ENCODE assay signal across 9 cellular contexts in genomic region chr7:111083423-111083822, GRCh38. TPM values are rescaled to one million over a fixed set of nuclear protein-coding genes. Genes with fewer than 3 reads are reported as not detected.
DNase-seq lines count a peak whose midpoint lies in the region; ATAC-seq, FAIRE-seq and TF ChIP-seq lines count a peak whose summit lies in the region.
"Had no signal": no experiment of that assay in that cellular context is flagged by ENCODE, and none has a peak within 500 bp of the region (broad histone marks: within the 10 kb centered on the region; RNA-seq: fewer than 3 reads in every experiment).

No MANE protein-coding gene starts in this region.

- H3K27ac ChIP-seq in brain microvascular endothelial cell = peak overlapping the region; percentile 76
- H3K27ac ChIP-seq: parathyroid adenoma had no signal

- ATAC-seq in GM18520 (IDR thresholded peaks at IDR 0.05; ENCODE audit: unreplicated experiment) (peak; percentile 99), HG02759 (IDR thresholded peaks at IDR 0.05; ENCODE audit: unreplicated experiment) (peak; percentile 97)

- FAIRE-seq in RCC 7860 (lab: Jason Lieb, UNC) = no peak

- TF ChIP-seq CTCF in brain microvascular endothelial cell (IDR thresholded peaks at IDR 0.05; ENCODE audit: low read depth, low read length, missing control alignments) = no peak

- in situ Hi-C loops in brain microvascular endothelial cell (cut with HindIII; ENCODE audit: low pct_ligation_motif_present, low sequenced_read_pairs) = no loop called here

- H3K4me3 ChIP-seq in brain microvascular endothelial cell (ENCODE audit: low read depth, low read length) (no peak overlapping the region), H7 (ENCODE audit: insufficient read depth, low read depth, low read length) (no peak overlapping the region)

- no peaks in the 10 kb centered on the region for H3K27me3 ChIP-seq in brain microvascular endothelial cell (replicated peaks)
- H3K27me3 ChIP-seq in H7 (ENCODE audit: control insufficient read depth, insufficient read depth, low read length) = no peaks in the 10 kb centered on the region

- DNase-seq in RCC 7860 (ENCODE audit: low spot score) (peak; percentile 17), brain microvascular endothelial cell (peak; percentile 75), hepatic stellate cell (ENCODE audit: low spot score) (no peak), cerebellar cortex (ENCODE audit: low spot score) (no peak), H7 (no peak)
- peak; percentile 4 to 88 (median 64) for DNase-seq in stimulated activated naive CD4-positive, alpha-beta T cell (lab: John Stamatoyannopoulos, UW)

- H3K36me3 ChIP-seq in brain microvascular endothelial cell (replicated peaks) (no peaks in the 10 kb centered on the region), H7 (replicated peaks; ENCODE audit: control insufficient read depth, insufficient read depth, low read length) (no peaks in the 10 kb centered on the region)

RNA-seq across cellular contexts. Expression of gene LRRN3, which starts 7.5 kb away (rescaled TPM):
- 0.15 and 0.31 TPM in 2 replicates for total RNA-seq in H7 (2014; rRNA removed; shearing (Covaris generic))

Comparison
In these comparisons a context has a peak if more than half of its experiments do, and no peak if none do; other contexts are left out.
1. DNase-seq: peak in RCC 7860 (single experiment), brain microvascular endothelial cell (single experiment) and stimulated activated naive CD4-positive, alpha-beta T cell (6 of 6); none in hepatic stellate cell (single experiment), cerebellar cortex (single experiment) and H7 (single experiment).